In the genomic region with DNA sequence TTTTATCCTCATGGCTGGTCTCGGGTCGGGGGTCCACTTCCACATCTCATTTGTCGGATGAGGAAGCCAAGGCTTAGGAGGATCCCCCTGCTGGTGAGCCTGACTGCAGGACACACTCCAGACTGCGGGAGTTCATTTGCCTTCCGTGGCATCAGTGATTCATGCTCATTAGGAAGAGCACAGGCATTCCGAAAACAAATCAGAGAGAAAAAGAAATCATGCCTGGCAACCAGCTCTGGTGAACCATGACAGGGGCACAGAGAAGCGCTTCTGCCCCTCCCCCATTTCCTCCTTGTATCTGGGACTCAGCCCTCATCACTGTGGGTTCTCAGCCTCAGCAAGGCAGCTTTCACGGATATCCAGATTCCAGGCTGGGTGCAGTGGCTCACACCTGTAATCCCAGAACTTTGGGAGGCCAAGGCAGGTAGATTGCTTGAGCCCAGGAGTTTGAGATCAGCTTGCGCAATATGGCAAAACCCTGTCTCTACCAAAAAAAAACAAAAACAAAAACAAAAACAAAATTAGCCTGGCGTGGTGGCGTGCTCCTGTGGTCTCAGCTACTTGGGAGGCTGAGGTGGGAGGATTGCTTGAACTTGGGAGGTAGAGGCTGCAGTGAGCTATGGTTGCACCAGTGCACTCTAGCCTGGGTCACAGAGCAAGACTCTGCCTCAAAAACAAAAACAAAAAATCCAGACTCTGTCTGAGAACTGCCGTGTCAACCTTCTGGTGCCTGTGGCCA, we compare ENCODE assay signal across 1 cellular context.
A peak's percentile ranks its signal among the peaks of the same experiment; 100 is the strongest.
TF ChIP-seq lines count a peak whose summit lies in the region.

No MANE protein-coding gene starts in this region.

TF ChIP-seq in SK-N-SH, 30 proteins besides CTCF, POLR2A, EP300 and RAD21:
- TF ChIP-seq GABPA (IDR thresholded peaks at IDR 0.05; ENCODE audit: low read depth) (no peak), SIN3A (IDR thresholded peaks at IDR 0.05; ENCODE audit: borderline replicate concordance, low read depth, low read length) (peak; percentile 36; the same call in 1 of the 2 replicates), NRF1 (IDR thresholded peaks at IDR 0.05; ENCODE audit: low read depth, low read length) (no peak), EZH2phosphoT487 (IDR thresholded peaks at IDR 0.05; ENCODE audit: borderline replicate concordance, low read depth) (no peak), TCF12 (IDR thresholded peaks at IDR 0.05) (peak; percentile 72), RXRA (IDR thresholded peaks at IDR 0.05; ENCODE audit: borderline replicate concordance, low read depth) (peak; percentile 65; the same call in 1 of the 2 replicates), FOXJ3 (CRISPR knock-in tag; IDR thresholded peaks at IDR 0.05) (no peak), TEAD4 (IDR thresholded peaks at IDR 0.05; ENCODE audit: borderline replicate concordance, insufficient read depth) (no peak), SMC3 (IDR thresholded peaks at IDR 0.05; ENCODE audit: low read depth, low read length) (no peak), MEF2A (IDR thresholded peaks at IDR 0.05; ENCODE audit: borderline replicate concordance, low read depth) (no peak), MXI1 (IDR thresholded peaks at IDR 0.05; ENCODE audit: low read depth, low read length) (no peak), ELF1 (IDR thresholded peaks at IDR 0.05) (no peak), FOXM1 (IDR thresholded peaks at IDR 0.05; ENCODE audit: low read depth) (no peak), POLR2AphosphoS5 (IDR thresholded peaks at IDR 0.05; ENCODE audit: low read depth, low read length) (peak; percentile 26; the same call in 1 of the 2 replicates), RFX5 (IDR thresholded peaks at IDR 0.05; ENCODE audit: low read length) (no peak), FOSL2 (IDR thresholded peaks at IDR 0.05; ENCODE audit: borderline replicate concordance, low read depth) (peak; percentile 77), NFIC (IDR thresholded peaks at IDR 0.05; ENCODE audit: borderline replicate concordance) (peak; percentile 71), RCOR1 (IDR thresholded peaks at IDR 0.05; ENCODE audit: low read length) (no peak), TAF1 (IDR thresholded peaks at IDR 0.05; ENCODE audit: borderline replicate concordance, low read depth, low read length) (peak; percentile 29; the same call in 1 of the 2 replicates), GATA2 (CRISPR knock-in tag; IDR thresholded peaks at IDR 0.05) (no peak), YY1 (IDR thresholded peaks at IDR 0.05; ENCODE audit: low read depth) (no peak), CHD2 (IDR thresholded peaks at IDR 0.05; ENCODE audit: low read length, partially characterized antibody) (peak; percentile 29), JUND (IDR thresholded peaks at IDR 0.05) (peak; percentile 49)
- TF ChIP-seq, protein P1, sequence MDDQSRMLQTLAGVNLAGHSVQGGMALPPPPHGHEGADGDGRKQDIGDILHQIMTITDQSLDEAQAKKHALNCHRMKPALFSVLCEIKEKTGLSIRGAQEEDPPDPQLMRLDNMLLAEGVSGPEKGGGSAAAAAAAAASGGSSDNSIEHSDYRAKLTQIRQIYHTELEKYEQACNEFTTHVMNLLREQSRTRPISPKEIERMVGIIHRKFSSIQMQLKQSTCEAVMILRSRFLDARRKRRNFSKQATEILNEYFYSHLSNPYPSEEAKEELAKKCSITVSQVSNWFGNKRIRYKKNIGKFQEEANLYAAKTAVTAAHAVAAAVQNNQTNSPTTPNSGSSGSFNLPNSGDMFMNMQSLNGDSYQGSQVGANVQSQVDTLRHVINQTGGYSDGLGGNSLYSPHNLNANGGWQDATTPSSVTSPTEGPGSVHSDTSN (IDR thresholded peaks at IDR 0.05) = peak; percentile 72
- TF ChIP-seq, protein P2, sequence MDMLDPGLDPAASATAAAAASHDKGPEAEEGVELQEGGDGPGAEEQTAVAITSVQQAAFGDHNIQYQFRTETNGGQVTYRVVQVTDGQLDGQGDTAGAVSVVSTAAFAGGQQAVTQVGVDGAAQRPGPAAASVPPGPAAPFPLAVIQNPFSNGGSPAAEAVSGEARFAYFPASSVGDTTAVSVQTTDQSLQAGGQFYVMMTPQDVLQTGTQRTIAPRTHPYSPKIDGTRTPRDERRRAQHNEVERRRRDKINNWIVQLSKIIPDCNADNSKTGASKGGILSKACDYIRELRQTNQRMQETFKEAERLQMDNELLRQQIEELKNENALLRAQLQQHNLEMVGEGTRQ (IDR thresholded peaks at IDR 0.05; ENCODE audit: borderline replicate concordance, low read depth, low read length) = no peak
- TF ChIP-seq, protein P3, sequence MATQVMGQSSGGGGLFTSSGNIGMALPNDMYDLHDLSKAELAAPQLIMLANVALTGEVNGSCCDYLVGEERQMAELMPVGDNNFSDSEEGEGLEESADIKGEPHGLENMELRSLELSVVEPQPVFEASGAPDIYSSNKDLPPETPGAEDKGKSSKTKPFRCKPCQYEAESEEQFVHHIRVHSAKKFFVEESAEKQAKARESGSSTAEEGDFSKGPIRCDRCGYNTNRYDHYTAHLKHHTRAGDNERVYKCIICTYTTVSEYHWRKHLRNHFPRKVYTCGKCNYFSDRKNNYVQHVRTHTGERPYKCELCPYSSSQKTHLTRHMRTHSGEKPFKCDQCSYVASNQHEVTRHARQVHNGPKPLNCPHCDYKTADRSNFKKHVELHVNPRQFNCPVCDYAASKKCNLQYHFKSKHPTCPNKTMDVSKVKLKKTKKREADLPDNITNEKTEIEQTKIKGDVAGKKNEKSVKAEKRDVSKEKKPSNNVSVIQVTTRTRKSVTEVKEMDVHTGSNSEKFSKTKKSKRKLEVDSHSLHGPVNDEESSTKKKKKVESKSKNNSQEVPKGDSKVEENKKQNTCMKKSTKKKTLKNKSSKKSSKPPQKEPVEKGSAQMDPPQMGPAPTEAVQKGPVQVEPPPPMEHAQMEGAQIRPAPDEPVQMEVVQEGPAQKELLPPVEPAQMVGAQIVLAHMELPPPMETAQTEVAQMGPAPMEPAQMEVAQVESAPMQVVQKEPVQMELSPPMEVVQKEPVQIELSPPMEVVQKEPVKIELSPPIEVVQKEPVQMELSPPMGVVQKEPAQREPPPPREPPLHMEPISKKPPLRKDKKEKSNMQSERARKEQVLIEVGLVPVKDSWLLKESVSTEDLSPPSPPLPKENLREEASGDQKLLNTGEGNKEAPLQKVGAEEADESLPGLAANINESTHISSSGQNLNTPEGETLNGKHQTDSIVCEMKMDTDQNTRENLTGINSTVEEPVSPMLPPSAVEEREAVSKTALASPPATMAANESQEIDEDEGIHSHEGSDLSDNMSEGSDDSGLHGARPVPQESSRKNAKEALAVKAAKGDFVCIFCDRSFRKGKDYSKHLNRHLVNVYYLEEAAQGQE (IDR thresholded peaks at IDR 0.05; ENCODE audit: low read depth, low read length) = no peak
- TF ChIP-seq, protein P4, sequence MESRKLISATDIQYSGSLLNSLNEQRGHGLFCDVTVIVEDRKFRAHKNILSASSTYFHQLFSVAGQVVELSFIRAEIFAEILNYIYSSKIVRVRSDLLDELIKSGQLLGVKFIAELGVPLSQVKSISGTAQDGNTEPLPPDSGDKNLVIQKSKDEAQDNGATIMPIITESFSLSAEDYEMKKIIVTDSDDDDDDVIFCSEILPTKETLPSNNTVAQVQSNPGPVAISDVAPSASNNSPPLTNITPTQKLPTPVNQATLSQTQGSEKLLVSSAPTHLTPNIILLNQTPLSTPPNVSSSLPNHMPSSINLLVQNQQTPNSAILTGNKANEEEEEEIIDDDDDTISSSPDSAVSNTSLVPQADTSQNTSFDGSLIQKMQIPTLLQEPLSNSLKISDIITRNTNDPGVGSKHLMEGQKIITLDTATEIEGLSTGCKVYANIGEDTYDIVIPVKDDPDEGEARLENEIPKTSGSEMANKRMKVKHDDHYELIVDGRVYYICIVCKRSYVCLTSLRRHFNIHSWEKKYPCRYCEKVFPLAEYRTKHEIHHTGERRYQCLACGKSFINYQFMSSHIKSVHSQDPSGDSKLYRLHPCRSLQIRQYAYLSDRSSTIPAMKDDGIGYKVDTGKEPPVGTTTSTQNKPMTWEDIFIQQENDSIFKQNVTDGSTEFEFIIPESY (IDR thresholded peaks at IDR 0.05; ENCODE audit: borderline replicate concordance, low read depth) = no peak
- TF ChIP-seq, protein P5, sequence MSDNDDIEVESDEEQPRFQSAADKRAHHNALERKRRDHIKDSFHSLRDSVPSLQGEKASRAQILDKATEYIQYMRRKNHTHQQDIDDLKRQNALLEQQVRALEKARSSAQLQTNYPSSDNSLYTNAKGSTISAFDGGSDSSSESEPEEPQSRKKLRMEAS (IDR thresholded peaks at IDR 0.05; ENCODE audit: low read depth) = 0 out of 2 replicates have a peak, but pooled peaks have one; percentile 25
- TF ChIP-seq, protein P6, sequence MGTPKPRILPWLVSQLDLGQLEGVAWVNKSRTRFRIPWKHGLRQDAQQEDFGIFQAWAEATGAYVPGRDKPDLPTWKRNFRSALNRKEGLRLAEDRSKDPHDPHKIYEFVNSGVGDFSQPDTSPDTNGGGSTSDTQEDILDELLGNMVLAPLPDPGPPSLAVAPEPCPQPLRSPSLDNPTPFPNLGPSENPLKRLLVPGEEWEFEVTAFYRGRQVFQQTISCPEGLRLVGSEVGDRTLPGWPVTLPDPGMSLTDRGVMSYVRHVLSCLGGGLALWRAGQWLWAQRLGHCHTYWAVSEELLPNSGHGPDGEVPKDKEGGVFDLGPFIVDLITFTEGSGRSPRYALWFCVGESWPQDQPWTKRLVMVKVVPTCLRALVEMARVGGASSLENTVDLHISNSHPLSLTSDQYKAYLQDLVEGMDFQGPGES (IDR thresholded peaks at IDR 0.05; ENCODE audit: low read depth, low read length) = no peak
- TF ChIP-seq, protein P7, sequence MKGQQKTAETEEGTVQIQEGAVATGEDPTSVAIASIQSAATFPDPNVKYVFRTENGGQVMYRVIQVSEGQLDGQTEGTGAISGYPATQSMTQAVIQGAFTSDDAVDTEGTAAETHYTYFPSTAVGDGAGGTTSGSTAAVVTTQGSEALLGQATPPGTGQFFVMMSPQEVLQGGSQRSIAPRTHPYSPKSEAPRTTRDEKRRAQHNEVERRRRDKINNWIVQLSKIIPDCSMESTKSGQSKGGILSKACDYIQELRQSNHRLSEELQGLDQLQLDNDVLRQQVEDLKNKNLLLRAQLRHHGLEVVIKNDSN (IDR thresholded peaks at IDR 0.05; ENCODE audit: borderline replicate concordance, low read depth) = no peak
